ENCODE assay signal across 11 cellular contexts in genomic region chr10:47048533-47048905, GRCh38.
DNase-seq lines count a peak whose midpoint lies in the region; ATAC-seq and TF ChIP-seq lines count a peak whose summit lies in the region.
"Had no signal": no experiment of that assay in that cellular context is flagged by ENCODE, and none has a peak within 500 bp of the region (broad histone marks: within the 10 kb centered on the region; RNA-seq: fewer than 3 reads in every experiment).

No MANE protein-coding gene starts in this region.

- peaks cover 16% of the 10 kb centered on the region for H3K4me1 Mint-ChIP-seq in activated T-cell treated with anti-CD3 and anti-CD28 coated beads, Interleukin-2, amount 50 U/mL, for 24 hours (ENCODE audit: low read depth)

- no peaks in the 10 kb centered on the region for H3K9me3 ChIP-seq in KOPT-K1 (ENCODE audit: insufficient read depth, low read length, poor library complexity, severe bottlenecking)
- H3K9me3 ChIP-seq: uterus had no signal

- H3K4me3 ChIP-seq in coronary artery: no peak overlapping the region
- H3K4me3 ChIP-seq: PC-9, uterus had no signal

- H3K27ac ChIP-seq in KOPT-K1 (ENCODE audit: low read depth, low read length, poor library complexity, severe bottlenecking): peak overlapping the region; percentile 62
- no peak overlapping the region for H3K27ac ChIP-seq in coronary artery
- H3K27ac ChIP-seq: PC-9, uterus had no signal

- H3K36me3 Mint-ChIP-seq in activated T-cell treated with anti-CD3 and anti-CD28 coated beads, Interleukin-2, amount 50 U/mL, for 24 hours (ENCODE audit: low read depth): no peaks in the 10 kb centered on the region

- ATAC-seq in stimulated activated naive CD8-positive, alpha-beta T cell treated with anti-CD3 and anti-CD28 coated beads, Interleukin-15, Interleukin-2, amounts not matched to agents 100 U/mL and 50 U/mL, for 24 hours: peak; percentile 25
- ATAC-seq in GM19397 (IDR thresholded peaks at IDR 0.05; ENCODE audit: unreplicated experiment) (no peak), GM19023 (IDR thresholded peaks at IDR 0.05; ENCODE audit: unreplicated experiment) (no peak)

- no peak for TF ChIP-seq CTCF in coronary artery (IDR thresholded peaks at IDR 0.05)

- H3K4me3 Mint-ChIP-seq in activated T-cell treated with anti-CD3 and anti-CD28 coated beads, Interleukin-2, amount 50 U/mL, for 24 hours: no peak overlapping the region
- H3K4me3 Mint-ChIP-seq: dendritic cell treated with granulocyte-macrophage colony-stimulating factor and Interleukin-4, amounts not matched to agents 40 ng/mL and 50 ng/mL, for 4 days had no signal

- H3K9me3 Mint-ChIP-seq in activated T-cell treated with anti-CD3 and anti-CD28 coated beads, Interleukin-2, amount 50 U/mL, for 24 hours: no peaks in the 10 kb centered on the region
- H3K9me3 Mint-ChIP-seq: dendritic cell treated with granulocyte-macrophage colony-stimulating factor and Interleukin-4, amounts not matched to agents 40 ng/mL and 50 ng/mL, for 4 days had no signal

- DNase-seq in activated T-cell treated with anti-CD3 and anti-CD28 coated beads, Interleukin-2, amount 50 U/mL, for 24 hours: peak; percentile 37
- DNase-seq in activated T-cell treated with anti-CD3 and anti-CD28 coated beads, Interleukin-2, amount 50 U/mL, for 1 hour: no peak
- DNase-seq in coronary artery (ENCODE audit: low spot score) (peak; percentile 65), COLO829 (ENCODE audit: low spot score) (no peak)
- DNase-seq in stimulated activated naive CD8-positive, alpha-beta T cell treated with anti-CD3 and anti-CD28 coated beads, Interleukin-15, Interleukin-2, amounts not matched to agents 100 U/mL and 50 U/mL, for 24 hours: peak; percentile 25
- DNase-seq: PC-9 had no signal

- no peaks in the 10 kb centered on the region for H3K36me3 ChIP-seq in KOPT-K1 (ENCODE audit: insufficient read depth, low read length)
- H3K36me3 ChIP-seq: uterus had no signal

- no peak overlapping the region for H3K27ac Mint-ChIP-seq in activated T-cell treated with anti-CD3 and anti-CD28 coated beads, Interleukin-2, amount 50 U/mL, for 24 hours
- H3K27ac Mint-ChIP-seq: dendritic cell treated with granulocyte-macrophage colony-stimulating factor and Interleukin-4, amounts not matched to agents 40 ng/mL and 50 ng/mL, for 4 days had no signal

- no peaks in the 10 kb centered on the region for H3K27me3 Mint-ChIP-seq in activated T-cell treated with anti-CD3 and anti-CD28 coated beads, Interleukin-2, amount 50 U/mL, for 24 hours
- H3K27me3 Mint-ChIP-seq: dendritic cell treated with granulocyte-macrophage colony-stimulating factor and Interleukin-4, amounts not matched to agents 40 ng/mL and 50 ng/mL, for 4 days had no signal

Comparison
In these comparisons a context has a peak if more than half of its experiments do, and no peak if none do; other contexts are left out.
1. DNase-seq: peak in activated T-cell treated with anti-CD3 and anti-CD28 coated beads, Interleukin-2, amount 50 U/mL, for 24 hours (single experiment), coronary artery (single experiment) and stimulated activated naive CD8-positive, alpha-beta T cell treated with anti-CD3 and anti-CD28 coated beads, Interleukin-15, Interleukin-2, amounts not matched to agents 100 U/mL and 50 U/mL, for 24 hours (single experiment); none in activated T-cell treated with anti-CD3 and anti-CD28 coated beads, Interleukin-2, amount 50 U/mL, for 1 hour (single experiment) and COLO829 (single experiment).